In genomic region chr22:47144791-47145425, GRCh38 we compare ENCODE assay signal across 18 cellular contexts.
DNase-seq lines count a peak whose midpoint lies in the region; ATAC-seq, FAIRE-seq and TF ChIP-seq lines count a peak whose summit lies in the region.
"Had no signal": no experiment of that assay in that cellular context is flagged by ENCODE, and none has a peak within 500 bp of the region (broad histone marks: within the 10 kb centered on the region; RNA-seq: fewer than 3 reads in every experiment).

No MANE protein-coding gene starts in this region.

- TF ChIP-seq CTCF in H9 (conservative IDR thresholded peaks at IDR 0.05) (no peak), GM12878 (IDR thresholded peaks at IDR 0.05 in 2 of 3, conservative IDR thresholded peaks at IDR 0.05 in 1 of 3; ENCODE audit: control insufficient read depth in 2 of 3, extremely low read depth in 1 of 3, insufficient read depth in 1 of 3, low read depth in 3 of 3, low read length in 3 of 3) (no peak), mucosa of descending colon (IDR thresholded peaks at IDR 0.05) (no peak), thyroid gland (IDR thresholded peaks at IDR 0.05) (no peak), ovary (IDR thresholded peaks at IDR 0.05) (no peak)

- peak overlapping the region; percentile 79; the same call in 1 of the 2 replicates for H3K14ac ChIP-seq in H9 (ENCODE audit: insufficient read depth, low read length)

- H3K36me3 ChIP-seq in GM12878 (ENCODE audit: control insufficient read depth in 2 of 2, insufficient read depth in 2 of 2, low read length in 1 of 2), result no peaks in the 10 kb centered on the region
- no peaks in the 10 kb centered on the region for H3K36me3 ChIP-seq in mucosa of descending colon (ENCODE audit: low read depth)
- no peaks in the 10 kb centered on the region for H3K36me3 ChIP-seq in thyroid gland
- H3K36me3 ChIP-seq in ovary, result no peaks in the 10 kb centered on the region
- H3K36me3 ChIP-seq: Peyer's patch had no signal

- intact Hi-C loops in GM12878 (cut with micrococcal nuclease; ENCODE audit: unreplicated experiment), result no loop called here
- intact Hi-C loops in mucosa of descending colon (cut with DNase I, micrococcal nuclease), result no loop called here
- intact Hi-C loops in thyroid gland (cut with DNase I), result loop anchor here (10.0 kb wide), 1 partner anchor 150 kb away; no protein-coding TSS in a partner anchor
- intact Hi-C loops in ovary (cut with DNase I), result no loop called here

- in situ Hi-C loops in GM12878 (cut with MboI), result no loop called here

- TF ChIP-seq EP300 in GM12878 (IDR thresholded peaks at IDR 0.05; ENCODE audit: borderline replicate concordance in 1 of 2, control insufficient read depth in 1 of 2, low read depth in 2 of 2, low read length in 2 of 2) (no peak), ovary (IDR thresholded peaks at IDR 0.05) (no peak)

- no TSS peak for BruUV-seq in GM12878 (replicated peaks; lab: Mats Ljungman, UMichigan)

- H2BK20ac ChIP-seq in H9 (ENCODE audit: low read depth, low read length, poor library complexity, severe bottlenecking), result no peak overlapping the region

- no peak overlapping the region for H2BK15ac ChIP-seq in H9 (ENCODE audit: low read depth, low read length)

- no peak overlapping the region for H2AK5ac ChIP-seq in H9 (ENCODE audit: insufficient read length, low read length)

- H3K4me3 ChIP-seq in GM12878 (no peak overlapping the region), mucosa of descending colon (no peak overlapping the region), thyroid gland (replicated peaks in 1 of 3) (no peak overlapping the region), ovary (no peak overlapping the region)
- H3K4me3 ChIP-seq: Peyer's patch had no signal

- H3K9ac ChIP-seq in H9 (ENCODE audit: extremely low read depth, insufficient read length, low read length) (no peak overlapping the region), GM12878 (ENCODE audit: control insufficient read depth, insufficient read depth, low read length) (no peak overlapping the region)

- H3K27me3 Mint-ChIP-seq in H9 (ENCODE audit: low read depth), result peaks cover 1% of the 10 kb centered on the region; the same call in 1 of the 2 replicates

- RAD21 ChIA-PET in GM12878 (lab: Charles Lee; ENCODE audit: unreplicated experiment), result no interaction called here

- H3K79me2 ChIP-seq in H9 (ENCODE audit: insufficient read depth, low read length) (no peaks in the 10 kb centered on the region), GM12878 (ENCODE audit: control insufficient read depth, insufficient read depth, low read length) (no peaks in the 10 kb centered on the region)

- no peak overlapping the region for H4K91ac ChIP-seq in H9 (ENCODE audit: insufficient read length, low read depth, low read length)

- no peak overlapping the region for H3K4me3 Mint-ChIP-seq in H9
- H3K4me3 Mint-ChIP-seq: CD14-positive monocyte had no signal

- no peak overlapping the region for H4K8ac ChIP-seq in H9 (replicated peaks; ENCODE audit: insufficient read length, low read depth, low read length)

- H2BK12ac ChIP-seq in H9 (ENCODE audit: insufficient read length, low read depth, low read length), result no peak overlapping the region

- no peak for FAIRE-seq in GM12878 (lab: Jason Lieb, UNC)

- H3K27me3 ChIP-seq in H9 (ENCODE audit: insufficient read depth, low read length), result no peaks in the 10 kb centered on the region
- H3K27me3 ChIP-seq in GM12878 (replicated peaks in 1 of 2; ENCODE audit: control insufficient read depth in 2 of 2, insufficient read depth in 2 of 2, low read length in 1 of 2), result no peaks in the 10 kb centered on the region
- H3K27me3 ChIP-seq in thyroid gland, result no peaks in the 10 kb centered on the region
- H3K27me3 ChIP-seq in ovary, result no peaks in the 10 kb centered on the region
- H3K27me3 ChIP-seq: Peyer's patch had no signal

- no peak overlapping the region for H3K27ac Mint-ChIP-seq in H9
- H3K27ac Mint-ChIP-seq: CD14-positive monocyte had no signal

- ATAC-seq in GM12878 (no peak), mucosa of descending colon (peak; percentile 21)
- ATAC-seq: HCT116 had no signal

- H3K27ac ChIP-seq in H9 (ENCODE audit: insufficient read length, low read depth, low read length) (no peak overlapping the region), GM12878 (ENCODE audit: control insufficient read depth, insufficient read depth) (no peak overlapping the region), thyroid gland (peak overlapping the region; percentile 3 to 93 (median 79)), ovary (no peak overlapping the region)

- H3K9me3 Mint-ChIP-seq in H9, result no peaks in the 10 kb centered on the region; a peak in 1 of 5 replicates
- H3K9me3 Mint-ChIP-seq: CD14-positive monocyte had no signal

- no peak overlapping the region for H3K4ac ChIP-seq in H9 (ENCODE audit: low read depth, low read length)

- no peaks in the 10 kb centered on the region for H3K23me2 ChIP-seq in H9 (ENCODE audit: insufficient read length, low read depth, low read length, poor library complexity, severe bottlenecking)

- CTCF ChIA-PET in GM12878 (lab: Yijun Ruan, JAX), result no interaction called here

- H4K20me1 ChIP-seq in H9 (ENCODE audit: control insufficient read depth, insufficient read depth, insufficient read length), result no peaks in the 10 kb centered on the region
- H4K20me1 ChIP-seq in GM12878 (ENCODE audit: control insufficient read depth, insufficient read depth), result no peaks in the 10 kb centered on the region

- POLR2A ChIA-PET in GM12878 (lab: Charles Lee), result no interaction called here

- H2AFZ ChIP-seq in H9 (ENCODE audit: low read length) (no peak overlapping the region), GM12878 (ENCODE audit: control insufficient read depth, low read depth, low read length) (no peak overlapping the region)

- no peak overlapping the region for H3K56ac ChIP-seq in H9 (ENCODE audit: insufficient read length, low read depth, low read length)

- WGBS in H9 (ENCODE audit: extremely low coverage, insufficient read length, low lambda C conversion rate), result no CpG with 5 or more reads among the region's 21 CpGs
- over 99% methylated on average over 20 of the region's 21 CpGs for WGBS in GM12878 (ENCODE audit: insufficient coverage, insufficient replicate concordance, low lambda C conversion rate, missing lambda C conversion rate)
- 68 to 78% methylated on average over 6 to 19 of the region's 21 CpGs for WGBS in thyroid gland, 2 donors
- 91 to 93% (median 92%) methylated on average over 19 to 20 of the region's 21 CpGs for WGBS in ovary, 3 donors

- H3K9me3 ChIP-seq in H9 (ENCODE audit: control insufficient read depth, low read depth, low read length), result no peaks in the 10 kb centered on the region
- no peaks in the 10 kb centered on the region for H3K9me3 ChIP-seq in GM12878 (replicated peaks; ENCODE audit: control insufficient read depth, insufficient read depth, low read length)
- H3K9me3 ChIP-seq in mucosa of descending colon, result no peaks in the 10 kb centered on the region
- no peaks in the 10 kb centered on the region for H3K9me3 ChIP-seq in thyroid gland
- no peaks in the 10 kb centered on the region for H3K9me3 ChIP-seq in ovary
- H3K9me3 ChIP-seq: Peyer's patch had no signal

- TF ChIP-seq RAD21 in GM12878 (IDR thresholded peaks at IDR 0.05; ENCODE audit: insufficient read depth, low read depth, low read length), result no peak

- no peak for TF ChIP-seq POLR2A in GM12878 (IDR thresholded peaks at IDR 0.05; ENCODE audit: low read depth, low read length)
- no peak for TF ChIP-seq POLR2A in thyroid gland (IDR thresholded peaks at IDR 0.05)
- no peak for TF ChIP-seq POLR2A in ovary (IDR thresholded peaks at IDR 0.05)

- no peak overlapping the region for H3T11ph ChIP-seq in H9 (ENCODE audit: low read length)

- no peak overlapping the region for H2BK120ac ChIP-seq in H9 (ENCODE audit: low read depth, low read length, poor library complexity, severe bottlenecking)

- H3K36me3 Mint-ChIP-seq in H9 (ENCODE audit: insufficient read depth in 1 of 3, low read depth in 3 of 3), result no peaks in the 10 kb centered on the region

- DNase-seq in H9, result no peak
- DNase-seq in GM12878 (ENCODE audit: low read depth, low spot score), result no peak
- DNase-seq in mucosa of descending colon, result peak in 1 of 3 donors; percentile 45
- DNase-seq in thyroid gland, result peak; percentile 76 to 79
- no peak for DNase-seq in ovary
- DNase-seq in stimulated activated CD4-positive, alpha-beta T cell treated with anti-CD3 and anti-CD28 coated beads, Interleukin-4, amount 100 ng/mL, for 1 hour, result no peak
- no peak for DNase-seq in OCI-M1 (lab: John Stamatoyannopoulos, UW)
- DNase-seq: COR-L47, Karpas-422, NCI-H1105 treated with DMSO at 0.1 percent for 48 hours, NCI-H1694 treated with DMSO at 0.1 percent for 48 hours, NCI-H2107, NCI-H226, NCI-H524 treated with DMSO at 0.1 percent for 48 hours, Peyer's patch, Right ventricle myocardium superior had no signal

- no peak overlapping the region for H4K5ac ChIP-seq in H9 (ENCODE audit: insufficient read length, low read depth, low read length)

- H3K4me1 ChIP-seq in H9 (ENCODE audit: insufficient read depth, low read length), result no peaks in the 10 kb centered on the region
- H3K4me1 ChIP-seq in GM12878 (ENCODE audit: control insufficient read depth, insufficient read depth, low read length), result no peaks in the 10 kb centered on the region
- H3K4me1 ChIP-seq in mucosa of descending colon (ENCODE audit: low read depth), result no peaks in the 10 kb centered on the region
- peaks cover 15 to 25% of the 10 kb centered on the region in 2 donors for H3K4me1 ChIP-seq in thyroid gland
- H3K4me1 ChIP-seq in ovary (ENCODE audit: insufficient read depth), result peaks cover 4% of the 10 kb centered on the region
- H3K4me1 ChIP-seq: Peyer's patch had no signal

- H3K79me1 ChIP-seq in H9 (ENCODE audit: insufficient read depth, low read depth, low read length, poor library complexity, severe bottlenecking), result no peaks in the 10 kb centered on the region

- H3K4me1 Mint-ChIP-seq in H9, result peaks cover 0 to 2% of the 10 kb centered on the region in 2 experiments; a peak in 1 of 4 replicates
- H3K4me1 Mint-ChIP-seq: CD14-positive monocyte had no signal

- SMC1A ChIA-PET in GM12878 (lab: Charles Lee; ENCODE audit: uncharacterized antibody, unreplicated experiment), result interaction anchor here (0.6 kb wide), 1 partner anchor 15 kb away, joined by 3 read pairs; no protein-coding TSS in a partner anchor

- no peak overlapping the region for H3K23ac ChIP-seq in H9 (ENCODE audit: insufficient read length, low read depth, low read length)

- no peak overlapping the region for H3K4me2 ChIP-seq in H9 (ENCODE audit: insufficient read depth, insufficient read length, low read length)
- no peak overlapping the region for H3K4me2 ChIP-seq in GM12878 (ENCODE audit: control insufficient read depth, insufficient read depth)

- H3K18ac ChIP-seq in H9 (ENCODE audit: insufficient read length, low read depth, low read length), result no peak overlapping the region

- no peak overlapping the region for H2BK5ac ChIP-seq in H9 (ENCODE audit: insufficient read length, low read length)

TF ChIP-seq in GM12878, 131 proteins besides CTCF, POLR2A, EP300 and RAD21:
- TF ChIP-seq POLR2AphosphoS5 (IDR thresholded peaks at IDR 0.05; ENCODE audit: low read length) (0 out of 2 replicates have a peak, but pooled peaks have one; percentile 26), ZBED1 (IDR thresholded peaks at IDR 0.05; ENCODE audit: borderline replicate concordance) (no peak)

Comparison
In these comparisons a context has a peak if more than half of its experiments do, and no peak if none do; other contexts are left out.
1. DNase-seq: peak in thyroid gland (2 of 2); none in H9 (single experiment), GM12878 (single experiment), ovary (0 of 5), stimulated activated CD4-positive, alpha-beta T cell treated with anti-CD3 and anti-CD28 coated beads, Interleukin-4, amount 100 ng/mL, for 1 hour (single experiment) and OCI-M1 (single experiment).
2. H3K27ac ChIP-seq: peak in thyroid gland (3 of 3); none in H9 (single experiment), GM12878 (single experiment) and ovary (0 of 2).